39 cellular contexts compared by ENCODE assay signal in the genomic region with DNA sequence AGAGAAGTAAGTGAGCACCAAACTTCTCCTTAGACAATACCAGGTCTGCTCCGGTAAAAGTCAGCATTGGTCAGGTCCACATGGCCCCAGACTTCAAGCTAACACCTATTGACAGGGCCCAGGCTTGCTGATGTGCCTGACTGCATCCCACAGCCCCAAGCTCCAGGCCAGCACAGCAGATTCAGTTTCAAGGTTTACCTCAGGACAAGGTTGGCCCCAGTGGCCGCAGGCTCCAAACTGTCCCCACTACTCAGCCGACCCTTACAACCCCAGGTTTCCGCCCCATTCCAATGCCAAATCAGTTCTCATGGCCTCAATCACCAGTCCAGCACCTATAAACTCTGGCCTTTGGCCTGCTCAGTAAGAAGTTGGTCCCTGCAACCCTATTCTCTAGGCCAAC. TPM values are rescaled to one million over a fixed set of nuclear protein-coding genes. Genes with fewer than 3 reads are reported as not detected.
"Had no signal": no experiment of that assay in that cellular context is flagged by ENCODE, and none has a peak within 500 bp of the region (broad histone marks: within the 10 kb centered on the region; RNA-seq: fewer than 3 reads in every experiment).

No MANE protein-coding gene starts in this region.

- H3K27me3 ChIP-seq: MG63 had no signal

- H3K36me3 ChIP-seq: MG63 had no signal

- H3K4me3 ChIP-seq: MG63 had no signal

- H3K9ac ChIP-seq: KMS-11 had no signal

- H3K27ac ChIP-seq: KMS-11 had no signal

- H3K9me3 ChIP-seq: MG63 had no signal

- H3K4me2 ChIP-seq: KMS-11 had no signal

- DNase-seq: Karpas-422, Kasumi-1, KG1, MG63, MM.1S, MV-4-11, NCI-H1048, NCI-H1092, NCI-H1092 treated with DMSO at 0.1 percent for 48 hours, NCI-H1105, NCI-H1105 treated with DMSO at 0.1 percent for 48 hours, NCI-H1417, NCI-H1417 treated with DMSO at 0.1 percent for 48 hours, NCI-H1436, NCI-H1436 treated with DMSO at 0.1 percent for 48 hours, NCI-H146, NCI-H1694, NCI-H1694 treated with DMSO at 0.1 percent for 48 hours, NCI-H187, NCI-H187 treated with DMSO at 0.1 percent for 48 hours, NCI-H1930, NCI-H2029, NCI-H2029 treated with DMSO at 0.1 percent for 48 hours, NCI-H2081, NCI-H2081 treated with DMSO at 0.1 percent for 48 hours, NCI-H2107, NCI-H2171, NCI-H2171 treated with DMSO at 0.1 percent for 48 hours, NCI-H2227 treated with DMSO at 0.1 percent for 48 hours, NCI-H226, NCI-H345, NCI-H446, NCI-H446 treated with DMSO at 0.1 percent for 48 hours, NCI-H510A had no signal

RNA-seq across cellular contexts. Expression of a gene that starts 39.4 kb away (rescaled TPM):
- total RNA-seq: LHCN-M2, M059J, MCF 10A, NCI-H460 had no signal

RNA-seq across cellular contexts. Expression of a gene that starts 53.3 kb away (rescaled TPM):
- total RNA-seq: LHCN-M2, M059J, MCF 10A, NCI-H460 had no signal
